10 cellular contexts compared by ENCODE assay signal in the genomic region with DNA sequence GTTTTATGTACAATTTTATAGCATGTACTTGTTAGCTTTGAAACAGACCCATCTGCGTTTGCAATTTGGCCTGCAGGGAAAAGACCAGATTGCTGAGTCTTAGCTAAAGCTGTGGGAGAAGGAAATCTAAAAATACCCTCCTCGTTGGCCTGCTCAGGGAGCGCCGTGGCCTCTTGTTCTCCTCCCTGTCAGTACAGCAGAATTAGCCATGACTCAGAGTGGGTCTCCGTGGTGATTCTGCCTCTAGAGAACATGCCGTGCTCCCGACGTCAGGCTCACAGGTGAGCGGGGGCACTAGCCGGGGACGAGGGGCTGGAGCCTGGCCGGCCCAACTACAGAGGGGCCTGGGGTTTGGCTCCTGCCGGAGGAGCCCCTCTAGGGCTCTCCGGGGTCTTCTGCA.
DNase-seq lines count a peak whose midpoint lies in the region; ATAC-seq and TF ChIP-seq lines count a peak whose summit lies in the region.
"Had no signal": no experiment of that assay in that cellular context is flagged by ENCODE, and none has a peak within 500 bp of the region (broad histone marks: within the 10 kb centered on the region; RNA-seq: fewer than 3 reads in every experiment).

No MANE protein-coding gene starts in this region.

- peaks cover 25 to 40% (median 34%) of the 10 kb centered on the region in 10 experiments for H3K4me1 ChIP-seq in BLaER1 treated with 17β-estradiol and CSF1 and Interleukin-3, amounts not matched to agents 10 nM and 100 nM

- no peak overlapping the region for H3K4me3 Mint-ChIP-seq in natural killer cell
- H3K4me3 Mint-ChIP-seq in activated T-helper 1 cell treated with anti-CD3 and anti-CD28 coated beads, Interleukin-12 subunit alpha, Interleukin-12 subunit beta, Interleukin-2, Interleukin-4 antibody, amounts not matched to agents 30 ng/mL and 10 ng/mL and 1 ng/mL, durations not matched to agents 14 hours and 24 hours and 36 hours, result no peak overlapping the region

- H3K4me3 ChIP-seq in BLaER1 treated with 17β-estradiol and CSF1 and Interleukin-3, amounts not matched to agents 10 nM and 100 nM, result 0 out of 20 replicates have a peak overlapping the region, but pooled peaks of 1 of the 10 experiments have one; percentile 12
- H3K4me3 ChIP-seq in astrocyte of the spinal cord (ENCODE audit: low read depth, low read length), result no peak overlapping the region

- H3K36me3 ChIP-seq in BLaER1 treated with 17β-estradiol and CSF1 and Interleukin-3, amounts not matched to agents 10 nM and 100 nM, result no peaks in the 10 kb centered on the region
- H3K36me3 ChIP-seq: neutrophil had no signal

- no peak for TF ChIP-seq CTCF in astrocyte of the spinal cord (IDR thresholded peaks at IDR 0.05; ENCODE audit: low read depth, low read length)
- no peak for TF ChIP-seq CTCF in natural killer cell (IDR thresholded peaks at IDR 0.05)

- H3K27ac ChIP-seq in BLaER1 treated with 17β-estradiol and CSF1 and Interleukin-3, amounts not matched to agents 10 nM and 100 nM, result no peak overlapping the region
- H3K27ac ChIP-seq: neutrophil had no signal

- peak; percentile 83 for DNase-seq in astrocyte of the spinal cord (ENCODE audit: low read depth, low spot score)
- DNase-seq in left ventricle myocardium superior, result peak; percentile 76
- peak; percentile 2 for DNase-seq in renal cortical epithelial cell (ENCODE audit: low read depth)
- DNase-seq in natural killer cell, result no peak
- no peak for DNase-seq in activated T-helper 1 cell treated with anti-CD3 and anti-CD28 coated beads, Interleukin-12 subunit alpha, Interleukin-12 subunit beta, Interleukin-2, Interleukin-4 antibody, amounts not matched to agents 30 ng/mL and 10 ng/mL and 1 ng/mL, durations not matched to agents 14 hours and 24 hours and 36 hours (ENCODE audit: low spot score)
- DNase-seq: NCI-H524 had no signal

- ATAC-seq in left ventricle myocardium superior, result peak; percentile 92
- ATAC-seq in natural killer cell, result no peak
- ATAC-seq in HG02759 (IDR thresholded peaks at IDR 0.05; ENCODE audit: unreplicated experiment), result no peak
- ATAC-seq in GM21360 (IDR thresholded peaks at IDR 0.05; ENCODE audit: unreplicated experiment), result no peak

- peak overlapping the region in 7 of 11 experiments; percentile 4 to 51 (median 20); a peak in 5 of 22 replicates for H3K9ac ChIP-seq in BLaER1 treated with 17β-estradiol and CSF1 and Interleukin-3, amounts not matched to agents 10 nM and 100 nM

- in situ Hi-C loops in astrocyte of the spinal cord (cut with HindIII; ENCODE audit: low sequenced_read_pairs), result no loop called here

- H3K4me2 ChIP-seq in BLaER1 treated with 17β-estradiol and CSF1 and Interleukin-3, amounts not matched to agents 10 nM and 100 nM, result peak overlapping the region; percentile 68 to 95 (median 80)

- H3K27me3 Mint-ChIP-seq in natural killer cell (ENCODE audit: low read depth in 2 of 2), result no peaks in the 10 kb centered on the region
- peaks cover 6% of the 10 kb centered on the region for H3K27me3 Mint-ChIP-seq in activated T-helper 1 cell treated with anti-CD3 and anti-CD28 coated beads, Interleukin-12 subunit alpha, Interleukin-12 subunit beta, Interleukin-2, Interleukin-4 antibody, amounts not matched to agents 30 ng/mL and 10 ng/mL and 1 ng/mL, durations not matched to agents 14 hours and 24 hours and 36 hours (ENCODE audit: insufficient read depth)

- H3K4me1 Mint-ChIP-seq in natural killer cell, result peaks cover 0 to 11% of the 10 kb centered on the region in 2 donors
- no peaks in the 10 kb centered on the region for H3K4me1 Mint-ChIP-seq in activated T-helper 1 cell treated with anti-CD3 and anti-CD28 coated beads, Interleukin-12 subunit alpha, Interleukin-12 subunit beta, Interleukin-2, Interleukin-4 antibody, amounts not matched to agents 30 ng/mL and 10 ng/mL and 1 ng/mL, durations not matched to agents 14 hours and 24 hours and 36 hours (ENCODE audit: low read depth)

- H3K27me3 ChIP-seq in BLaER1 treated with 17β-estradiol and CSF1 and Interleukin-3, amounts not matched to agents 10 nM and 100 nM, result peaks cover 0 to 6% (median 0%) of the 10 kb centered on the region in 11 experiments; a peak in 4 of 22 replicates
- H3K27me3 ChIP-seq: neutrophil had no signal

- H3K9me3 Mint-ChIP-seq in natural killer cell, result peaks cover 3 to 6% of the 10 kb centered on the region in 2 donors
- H3K9me3 Mint-ChIP-seq in activated T-helper 1 cell treated with anti-CD3 and anti-CD28 coated beads, Interleukin-12 subunit alpha, Interleukin-12 subunit beta, Interleukin-2, Interleukin-4 antibody, amounts not matched to agents 30 ng/mL and 10 ng/mL and 1 ng/mL, durations not matched to agents 14 hours and 24 hours and 36 hours, result peaks cover 3% of the 10 kb centered on the region

- no peak overlapping the region for H3K27ac Mint-ChIP-seq in natural killer cell
- no peak overlapping the region for H3K27ac Mint-ChIP-seq in activated T-helper 1 cell treated with anti-CD3 and anti-CD28 coated beads, Interleukin-12 subunit alpha, Interleukin-12 subunit beta, Interleukin-2, Interleukin-4 antibody, amounts not matched to agents 30 ng/mL and 10 ng/mL and 1 ng/mL, durations not matched to agents 14 hours and 24 hours and 36 hours

- peaks cover 5 to 11% (median 8%) of the 10 kb centered on the region in 11 experiments; a peak in 11 of 22 replicates for H3K9me3 ChIP-seq in BLaER1 treated with 17β-estradiol and CSF1 and Interleukin-3, amounts not matched to agents 10 nM and 100 nM (replicated peaks in 1 of 11)
- H3K9me3 ChIP-seq: neutrophil had no signal

- intact Hi-C loops in left ventricle myocardium superior (cut with micrococcal nuclease), result no loop called here
- intact Hi-C loops in natural killer cell (cut with micrococcal nuclease), result no loop called here
- intact Hi-C loops in activated T-helper 1 cell treated with anti-CD3 and anti-CD28 coated beads, Interleukin-12 subunit alpha, Interleukin-12 subunit beta, Interleukin-2, Interleukin-4 antibody, amounts not matched to agents 30 ng/mL and 10 ng/mL and 1 ng/mL, durations not matched to agents 14 hours and 24 hours and 36 hours (cut with micrococcal nuclease), result no loop called here

- H4K20me1 ChIP-seq in BLaER1 treated with 17β-estradiol and CSF1 and Interleukin-3, amounts not matched to agents 10 nM and 100 nM, result no peaks in the 10 kb centered on the region

- no peaks in the 10 kb centered on the region for H3K36me3 Mint-ChIP-seq in natural killer cell
- no peaks in the 10 kb centered on the region for H3K36me3 Mint-ChIP-seq in activated T-helper 1 cell treated with anti-CD3 and anti-CD28 coated beads, Interleukin-12 subunit alpha, Interleukin-12 subunit beta, Interleukin-2, Interleukin-4 antibody, amounts not matched to agents 30 ng/mL and 10 ng/mL and 1 ng/mL, durations not matched to agents 14 hours and 24 hours and 36 hours (ENCODE audit: low read depth)

Comparison
In these comparisons a context has a peak if more than half of its experiments do, and no peak if none do; other contexts are left out.
1. DNase-seq: peak in astrocyte of the spinal cord (single experiment), left ventricle myocardium superior (single experiment) and renal cortical epithelial cell (single experiment); none in natural killer cell (single experiment) and activated T-helper 1 cell treated with anti-CD3 and anti-CD28 coated beads, Interleukin-12 subunit alpha, Interleukin-12 subunit beta, Interleukin-2, Interleukin-4 antibody, amounts not matched to agents 30 ng/mL and 10 ng/mL and 1 ng/mL, durations not matched to agents 14 hours and 24 hours and 36 hours (single experiment).